In the genomic region with DNA sequence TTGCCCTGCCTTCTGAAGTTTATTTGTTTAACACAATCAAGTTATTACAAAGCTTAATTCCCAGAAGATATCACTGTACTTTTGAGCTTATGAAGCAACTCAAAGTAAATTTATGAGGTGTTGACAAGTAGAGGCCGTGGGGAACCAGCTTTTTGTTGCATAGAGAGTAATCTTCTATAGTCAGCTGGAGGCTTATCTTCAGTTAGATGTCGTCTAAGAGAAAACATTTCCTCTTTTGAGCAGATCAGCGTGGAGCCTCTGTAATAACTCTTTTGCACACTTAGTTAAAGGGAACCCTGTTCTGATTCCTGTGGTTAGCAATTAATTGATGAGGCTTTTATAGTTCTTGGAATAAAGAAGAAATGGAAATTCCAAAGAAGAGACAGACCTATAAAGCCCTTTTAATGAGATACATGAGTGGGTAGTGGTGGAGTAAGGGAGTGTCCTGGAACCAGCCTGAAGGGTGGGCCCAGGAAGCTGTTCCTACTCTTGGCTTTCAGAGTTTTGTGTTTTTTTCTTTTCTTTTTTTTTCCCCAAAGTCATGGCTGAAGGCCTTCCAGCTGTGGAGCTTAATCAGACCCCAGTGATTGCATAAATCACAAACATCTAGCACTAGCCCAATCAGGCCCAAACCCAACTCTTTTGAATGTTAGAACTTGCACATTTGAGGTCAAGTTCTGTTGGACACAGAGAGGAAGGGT, we compare ENCODE assay signal across 9 cellular contexts. TPM values are rescaled to one million over a fixed set of nuclear protein-coding genes. Genes with fewer than 3 reads are reported as not detected.
A peak's percentile ranks its signal among the peaks of the same experiment; 100 is the strongest.
DNase-seq lines count a peak whose midpoint lies in the region; ATAC-seq and TF ChIP-seq lines count a peak whose summit lies in the region.
"Had no signal": no experiment of that assay in that cellular context is flagged by ENCODE, and none has a peak within 500 bp of the region (broad histone marks: within the 10 kb centered on the region; RNA-seq: fewer than 3 reads in every experiment).

No MANE protein-coding gene starts in this region.

- no peak for ATAC-seq in GM19035 (IDR thresholded peaks at IDR 0.05; ENCODE audit: unreplicated experiment)
- no peak for ATAC-seq in HG03095 (IDR thresholded peaks at IDR 0.05; ENCODE audit: unreplicated experiment)

- H3K23me2 ChIP-seq in H9 (ENCODE audit: insufficient read length, low read depth, low read length, poor library complexity, severe bottlenecking) = no peaks in the 10 kb centered on the region

- peaks cover 20 to 28% of the 10 kb centered on the region in 2 experiments for H3K4me1 Mint-ChIP-seq in H9

- H3K79me2 ChIP-seq in osteoblast (ENCODE audit: insufficient read depth, low read length) (no peaks in the 10 kb centered on the region), H9 (ENCODE audit: insufficient read depth, low read length) (no peaks in the 10 kb centered on the region)

- H3K27ac ChIP-seq in osteoblast (ENCODE audit: low read depth, low read length) (peak overlapping the region; percentile 52), H9 (ENCODE audit: insufficient read length, low read depth, low read length) (no peak overlapping the region)

- H4K5ac ChIP-seq in H9 (ENCODE audit: insufficient read length, low read depth, low read length) = no peak overlapping the region

- peaks cover 0 to 3% of the 10 kb centered on the region in 2 experiments; a peak in 2 of 5 replicates for H3K9me3 Mint-ChIP-seq in H9

- H2BK12ac ChIP-seq in H9 (ENCODE audit: insufficient read length, low read depth, low read length) = no peak overlapping the region

- no peak overlapping the region for H3K56ac ChIP-seq in H9 (ENCODE audit: insufficient read length, low read depth, low read length)

- H3K4me2 ChIP-seq in osteoblast (ENCODE audit: insufficient read depth, low read length) = peak overlapping the region; percentile 53
- H3K4me2 ChIP-seq in H9 (ENCODE audit: insufficient read depth, insufficient read length, low read length) = no peak overlapping the region

- TF ChIP-seq CTCF in osteoblast (IDR thresholded peaks at IDR 0.05; ENCODE audit: extremely low read depth, low read depth, low read length) = no peak
- no peak for TF ChIP-seq CTCF in H9 (conservative IDR thresholded peaks at IDR 0.05)

- no peaks in the 10 kb centered on the region for H4K20me1 ChIP-seq in osteoblast (ENCODE audit: insufficient read depth, low read length)
- no peaks in the 10 kb centered on the region for H4K20me1 ChIP-seq in H9 (ENCODE audit: control insufficient read depth, insufficient read depth, insufficient read length)

- H4K8ac ChIP-seq in H9 (replicated peaks; ENCODE audit: insufficient read length, low read depth, low read length) = no peak overlapping the region

- H2AFZ ChIP-seq in osteoblast (ENCODE audit: low read length) = peak overlapping the region; percentile 1
- no peak overlapping the region for H2AFZ ChIP-seq in H9 (ENCODE audit: low read length)

- H3K9me3 ChIP-seq in osteoblast (ENCODE audit: low read depth, low read length) (no peaks in the 10 kb centered on the region), H9 (ENCODE audit: control insufficient read depth, low read depth, low read length) (no peaks in the 10 kb centered on the region)

- TF ChIP-seq POLR2A in erythroblast (IDR thresholded peaks at IDR 0.05; ENCODE audit: low read length) = no peak

- H3K23ac ChIP-seq in H9 (ENCODE audit: insufficient read length, low read depth, low read length) = no peak overlapping the region

- no peak overlapping the region for H3K14ac ChIP-seq in H9 (ENCODE audit: insufficient read depth, low read length)

- H3K18ac ChIP-seq in H9 (ENCODE audit: insufficient read length, low read depth, low read length) = no peak overlapping the region

- no peak overlapping the region for H3K4ac ChIP-seq in H9 (ENCODE audit: low read depth, low read length)

- peaks cover 2% of the 10 kb centered on the region; the same call in 1 of the 2 replicates for H3K27me3 Mint-ChIP-seq in H9 (ENCODE audit: low read depth)

- no peak overlapping the region for H2BK120ac ChIP-seq in H9 (ENCODE audit: low read depth, low read length, poor library complexity, severe bottlenecking)

- no peaks in the 10 kb centered on the region for H3K79me1 ChIP-seq in H9 (ENCODE audit: insufficient read depth, low read depth, low read length, poor library complexity, severe bottlenecking)

- H2BK20ac ChIP-seq in H9 (ENCODE audit: low read depth, low read length, poor library complexity, severe bottlenecking) = no peak overlapping the region

- DNase-seq in AG08395 (ENCODE audit: low spot score) = peak; percentile 69
- DNase-seq in NCI-H146 treated with DMSO at 0.1 percent for 48 hours (lab: John Stamatoyannopoulos, UW; ENCODE audit: unreplicated experiment) = peak; percentile 51
- peak; percentile 62 to 73 for DNase-seq in erythroblast (lab: John Stamatoyannopoulos, UW)
- peak; percentile 66 for DNase-seq in osteoblast (ENCODE audit: insufficient read length, low spot score, missing footprints)
- no peak for DNase-seq in stimulated activated CD4-positive, alpha-beta T cell treated with anti-CD3 and anti-CD28 coated beads, Interleukin-12 subunit alpha, Interleukin-12 subunit beta, amount 100 ng/mL, for 4 hours
- DNase-seq in H9 = no peak
- DNase-seq: cerebellar nuclear complex had no signal

- H3K4me1 ChIP-seq in osteoblast (ENCODE audit: insufficient read depth, low read length) (peaks cover 43% of the 10 kb centered on the region), H9 (ENCODE audit: insufficient read depth, low read length) (no peaks in the 10 kb centered on the region; the same call in 1 of the 2 replicates)

- no peak overlapping the region for H2BK15ac ChIP-seq in H9 (ENCODE audit: low read depth, low read length)

- H3K4me3 ChIP-seq in osteoblast (ENCODE audit: insufficient read depth, low read length) = no peak overlapping the region

- WGBS in H9 (ENCODE audit: extremely low coverage, insufficient read length, low lambda C conversion rate) = no CpG with 5 or more reads among the region's 3 CpGs

- H3K9ac ChIP-seq in H9 (ENCODE audit: extremely low read depth, insufficient read length, low read length) = no peak overlapping the region

- no peak overlapping the region for H3K27ac Mint-ChIP-seq in H9

- H3K36me3 ChIP-seq in osteoblast (ENCODE audit: insufficient read depth, low read length) = no peaks in the 10 kb centered on the region

- H3K27me3 ChIP-seq in osteoblast (ENCODE audit: insufficient read depth, low read length) (no peaks in the 10 kb centered on the region), H9 (ENCODE audit: insufficient read depth, low read length) (no peaks in the 10 kb centered on the region)

- H3T11ph ChIP-seq in H9 (ENCODE audit: low read length) = no peak overlapping the region

- H2AK5ac ChIP-seq in H9 (ENCODE audit: insufficient read length, low read length) = no peak overlapping the region

- H2BK5ac ChIP-seq in H9 (ENCODE audit: insufficient read length, low read length) = no peak overlapping the region

- H4K91ac ChIP-seq in H9 (ENCODE audit: insufficient read length, low read depth, low read length) = no peak overlapping the region

- H3K4me3 Mint-ChIP-seq in H9 = no peak overlapping the region

- H3K36me3 Mint-ChIP-seq in H9 (ENCODE audit: insufficient read depth in 1 of 3, low read depth in 3 of 3) = peaks cover 0 to 2% (median 0%) of the 10 kb centered on the region in 3 experiments; a peak in 3 of 7 replicates

RNA-seq across cellular contexts. Expression of a gene that starts 28.9 kb away (rescaled TPM):
- total RNA-seq in osteoblast (2.7 and 3.6 TPM in 2 replicates), H9 (2021) (7.6 and 7.8 TPM in 2 replicates)

Comparison
In these comparisons a context has a peak if more than half of its experiments do, and no peak if none do; other contexts are left out.
1. DNase-seq: peak in AG08395 (single experiment), NCI-H146 treated with DMSO at 0.1 percent for 48 hours (single experiment), erythroblast (2 of 2) and osteoblast (single experiment); none in stimulated activated CD4-positive, alpha-beta T cell treated with anti-CD3 and anti-CD28 coated beads, Interleukin-12 subunit alpha, Interleukin-12 subunit beta, amount 100 ng/mL, for 4 hours (single experiment) and H9 (single experiment).